Comparison of ENCODE assay signal across 11 cellular contexts in the genomic region with DNA sequence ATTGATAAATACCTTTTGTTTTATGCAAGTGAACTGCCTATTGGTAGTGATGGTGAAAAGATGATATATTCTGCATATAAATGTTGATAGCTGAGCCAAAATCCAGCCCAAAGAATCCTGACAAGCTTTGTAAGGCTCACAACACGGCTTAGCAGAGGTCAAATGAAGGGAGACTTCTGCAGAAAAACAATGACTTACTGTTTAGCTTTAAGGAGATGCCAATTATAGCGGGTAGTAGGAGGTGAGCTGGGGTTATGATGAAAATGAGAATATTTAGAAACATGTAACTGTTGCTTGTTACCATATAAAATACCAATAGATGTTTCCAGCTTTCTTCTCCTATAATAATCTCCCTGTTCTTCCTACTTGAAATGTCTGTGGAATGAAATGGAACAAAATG.
DNase-seq lines count a peak whose midpoint lies in the region; ATAC-seq, FAIRE-seq and TF ChIP-seq lines count a peak whose summit lies in the region.
"Had no signal": no experiment of that assay in that cellular context is flagged by ENCODE, and none has a peak within 500 bp of the region (broad histone marks: within the 10 kb centered on the region; RNA-seq: fewer than 3 reads in every experiment).

No MANE protein-coding gene starts in this region.

- peak overlapping the region; percentile 10; the same call in 1 of the 3 replicates for H3K4me2 ChIP-seq in A549

- CTCF ChIA-PET in A549 (lab: Yijun Ruan, JAX), result no interaction called here

- H3K27me3 ChIP-seq in iPS-20b (ENCODE audit: insufficient read depth, low read length) (no peaks in the 10 kb centered on the region), rectal smooth muscle tissue (ENCODE audit: control insufficient read depth, insufficient read depth, low read length) (no peaks in the 10 kb centered on the region)

- H3K4me1 ChIP-seq in A549 (peaks cover 63% of the 10 kb centered on the region), iPS-20b (ENCODE audit: insufficient read depth, low read length) (peaks cover 60% of the 10 kb centered on the region), rectal smooth muscle tissue (ENCODE audit: control insufficient read depth, insufficient read depth, low read length) (peaks cover 67% of the 10 kb centered on the region)

- H3K36me3 ChIP-seq in iPS-20b (ENCODE audit: insufficient read depth, low read depth, low read length) (no peaks in the 10 kb centered on the region; the same call in 1 of the 2 replicates), rectal smooth muscle tissue (ENCODE audit: control insufficient read depth, insufficient read depth, low read length) (no peaks in the 10 kb centered on the region)

- TF ChIP-seq POLR2A in A549 (IDR thresholded peaks at IDR 0.05; ENCODE audit: low read length), result no peak

- H3K9ac ChIP-seq in iPS-20b (ENCODE audit: low read depth, low read length) (no peak overlapping the region), rectal smooth muscle tissue (ENCODE audit: low read length) (no peak overlapping the region)

- TF ChIP-seq CTCF in A549 (IDR thresholded peaks at IDR 0.05) (no peak), VCaP (conservative IDR thresholded peaks at IDR 0.05) (no peak)

- WGBS in A549 (ENCODE audit: missing lambda C conversion rate), result 67% methylated on average over 2 of the region's 2 CpGs

- DNase-seq in A549 (ENCODE audit: low read depth in 1 of 2, low spot score in 1 of 2) (no peak), T1000 (lab: John Stamatoyannopoulos, UW) (no peak), middle frontal gyrus (ENCODE audit: extremely low spot score, low spot score) (no peak), dedifferentiated amniotic fluid mesenchymal stem cell (ENCODE audit: extremely low spot score) (no peak)
- DNase-seq: activated CD4-positive, alpha-beta T cell treated with anti-CD3 and anti-CD28 coated beads for 4 hours; activated effector memory CD4-positive, alpha-beta T cell treated with Interleukin-2 at 50 U/mL for 16 hours; NCI-H1092 had no signal

- POLR2A ChIA-PET in A549 (lab: Yijun Ruan, JAX), result no interaction called here

- H3K9me3 ChIP-seq in A549 (no peaks in the 10 kb centered on the region), iPS-20b (ENCODE audit: insufficient read depth, low read depth, low read length) (no peaks in the 10 kb centered on the region)

- H3K4me3 ChIP-seq in A549 (no peak overlapping the region), iPS-20b (ENCODE audit: low read length) (peak overlapping the region; percentile 6; the same call in 1 of the 2 replicates), rectal smooth muscle tissue (ENCODE audit: low read length) (peak overlapping the region; percentile 47)

- TF ChIP-seq RAD21 in A549 (conservative IDR thresholded peaks at IDR 0.05 in 1 of 2, IDR thresholded peaks at IDR 0.05 in 1 of 2), result no peak

- FAIRE-seq in A549 (lab: Jason Lieb, UNC), result no peak

- ATAC-seq in A549 (no peak), GM21717 (IDR thresholded peaks at IDR 0.05; ENCODE audit: unreplicated experiment) (no peak)

- H3K27ac ChIP-seq in A549, result no peak overlapping the region
- H3K27ac ChIP-seq in VCaP, result peak overlapping the region; percentile 83
- H3K27ac ChIP-seq in iPS-20b (ENCODE audit: low read length), result no peak overlapping the region
- peak overlapping the region; percentile 45 for H3K27ac ChIP-seq in rectal smooth muscle tissue (ENCODE audit: low read depth, low read length)

- TF ChIP-seq EP300 in A549 (IDR thresholded peaks at IDR 0.05), result no peak

TF ChIP-seq in A549, 52 proteins besides CTCF, POLR2A, EP300 and RAD21:
- TF ChIP-seq HES2 (IDR thresholded peaks at IDR 0.05), result no peak
- TF ChIP-seq FOSL2 (IDR thresholded peaks at IDR 0.05), result no peak
- no peak for TF ChIP-seq FOSL2 (CRISPR knock-in tag; IDR thresholded peaks at IDR 0.05)
- no peak for TF ChIP-seq NPAS2 (CRISPR knock-in tag; IDR thresholded peaks at IDR 0.05; ENCODE audit: borderline replicate concordance)
- no peak for TF ChIP-seq ZFP36 (IDR thresholded peaks at IDR 0.05; ENCODE audit: borderline replicate concordance, partially characterized antibody)
- no peak for TF ChIP-seq HOXA7 (CRISPR knock-in tag; IDR thresholded peaks at IDR 0.05)
- no peak for TF ChIP-seq BCL3 (IDR thresholded peaks at IDR 0.05)
- TF ChIP-seq MAZ (IDR thresholded peaks at IDR 0.05; ENCODE audit: borderline replicate concordance, low read depth, low read length), result no peak
- TF ChIP-seq, protein P1, sequence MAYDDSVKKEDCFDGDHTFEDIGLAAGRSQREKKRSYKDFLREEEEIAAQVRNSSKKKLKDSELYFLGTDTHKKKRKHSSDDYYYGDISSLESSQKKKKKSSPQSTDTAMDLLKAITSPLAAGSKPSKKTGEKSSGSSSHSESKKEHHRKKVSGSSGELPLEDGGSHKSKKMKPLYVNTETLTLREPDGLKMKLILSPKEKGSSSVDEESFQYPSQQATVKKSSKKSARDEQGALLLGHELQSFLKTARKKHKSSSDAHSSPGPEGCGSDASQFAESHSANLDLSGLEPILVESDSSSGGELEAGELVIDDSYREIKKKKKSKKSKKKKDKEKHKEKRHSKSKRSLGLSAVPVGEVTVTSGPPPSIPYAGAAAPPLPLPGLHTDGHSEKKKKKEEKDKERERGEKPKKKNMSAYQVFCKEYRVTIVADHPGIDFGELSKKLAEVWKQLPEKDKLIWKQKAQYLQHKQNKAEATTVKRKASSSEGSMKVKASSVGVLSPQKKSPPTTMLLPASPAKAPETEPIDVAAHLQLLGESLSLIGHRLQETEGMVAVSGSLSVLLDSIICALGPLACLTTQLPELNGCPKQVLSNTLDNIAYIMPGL (CRISPR knock-in tag; IDR thresholded peaks at IDR 0.05; ENCODE audit: borderline replicate concordance), result no peak
- TF ChIP-seq, protein P2, sequence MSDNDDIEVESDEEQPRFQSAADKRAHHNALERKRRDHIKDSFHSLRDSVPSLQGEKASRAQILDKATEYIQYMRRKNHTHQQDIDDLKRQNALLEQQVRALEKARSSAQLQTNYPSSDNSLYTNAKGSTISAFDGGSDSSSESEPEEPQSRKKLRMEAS (IDR thresholded peaks at IDR 0.05), result no peak
- no peak for TF ChIP-seq FOSB (CRISPR knock-in tag; IDR thresholded peaks at IDR 0.05)
- no peak for TF ChIP-seq SMC3 (IDR thresholded peaks at IDR 0.05)
- TF ChIP-seq BHLHE40 (IDR thresholded peaks at IDR 0.05; ENCODE audit: low read depth, low read length), result no peak
- no peak for TF ChIP-seq EHMT2 (IDR thresholded peaks at IDR 0.05; ENCODE audit: low read depth)
- TF ChIP-seq CHD2 (IDR thresholded peaks at IDR 0.05; ENCODE audit: low read length, partially characterized antibody), result no peak

Comparison
In these comparisons a context has a peak if more than half of its experiments do, and no peak if none do; other contexts are left out.
1. H3K27ac ChIP-seq: peak in VCaP (single experiment) and rectal smooth muscle tissue (single experiment); none in A549 (0 of 2) and iPS-20b (single experiment).